15 cellular contexts compared by ENCODE assay signal in genomic region chr20:34580588-34580940, GRCh38. TPM values are rescaled to one million over a fixed set of nuclear protein-coding genes. Genes with fewer than 3 reads are reported as not detected.
A peak's percentile ranks its signal among the peaks of the same experiment; 100 is the strongest.
DNase-seq lines count a peak whose midpoint lies in the region; ATAC-seq and FAIRE-seq lines count a peak whose summit lies in the region.
"Had no signal": no experiment of that assay in that cellular context is flagged by ENCODE, and none has a peak within 500 bp of the region (broad histone marks: within the 10 kb centered on the region; RNA-seq: fewer than 3 reads in every experiment).

No MANE protein-coding gene starts in this region.

- no peak for ATAC-seq in naive thymus-derived CD8-positive, alpha-beta T cell
- ATAC-seq in GM18873 (IDR thresholded peaks at IDR 0.05; ENCODE audit: low FRiP score, unreplicated experiment) (no peak), GM19463 (IDR thresholded peaks at IDR 0.05; ENCODE audit: unreplicated experiment) (no peak), HG02973 (IDR thresholded peaks at IDR 0.05; ENCODE audit: unreplicated experiment) (no peak)
- ATAC-seq: HepG2 had no signal

- H3K4me1 Mint-ChIP-seq in naive thymus-derived CD8-positive, alpha-beta T cell: peaks cover 6 to 14% (median 7%) of the 10 kb centered on the region in 4 donors

- H3K27me3 Mint-ChIP-seq in naive thymus-derived CD8-positive, alpha-beta T cell: no peaks in the 10 kb centered on the region

- peak; percentile 9 for FAIRE-seq in HTR-8/SVneo (lab: Jason Lieb, UNC)
- FAIRE-seq: colon, HepG2, pancreas had no signal

- peak overlapping the region; percentile 30; the same call in 1 of the 2 replicates for H3K4me2 ChIP-seq in BLaER1

- no peak overlapping the region for H3K9ac ChIP-seq in BLaER1

- H3K4me1 ChIP-seq in BLaER1: peaks cover 23% of the 10 kb centered on the region
- H3K4me1 ChIP-seq: pancreas had no signal

- H3K9me3 Mint-ChIP-seq in naive thymus-derived CD8-positive, alpha-beta T cell: no peaks in the 10 kb centered on the region

- POLR2A ChIA-PET in naive thymus-derived CD8-positive, alpha-beta T cell (lab: Charles Lee): no interaction called here

- H3K4me3 ChIP-seq in BLaER1: no peak overlapping the region
- H3K4me3 ChIP-seq: pancreas had no signal

- H3K9me3 ChIP-seq in BLaER1: no peaks in the 10 kb centered on the region
- H3K9me3 ChIP-seq: pancreas had no signal

- DNase-seq in HTR-8/SVneo (ENCODE audit: insufficient read length, low spot score) (no peak), LoVo (ENCODE audit: low spot score) (no peak)
- no peak for DNase-seq in naive thymus-derived CD8-positive, alpha-beta T cell
- DNase-seq: DND-41, NCI-H1105, NCI-H446, OCI-M1, pancreas had no signal

- no peaks in the 10 kb centered on the region for H3K27me3 ChIP-seq in BLaER1
- H3K27me3 ChIP-seq: pancreas had no signal

- peaks cover 0 to 64% (median 18%) of the 10 kb centered on the region in 3 donors for H3K36me3 Mint-ChIP-seq in naive thymus-derived CD8-positive, alpha-beta T cell

- peaks cover 62% of the 10 kb centered on the region for H3K36me3 ChIP-seq in BLaER1

- H3K27ac Mint-ChIP-seq in naive thymus-derived CD8-positive, alpha-beta T cell: peak overlapping the region in 8 of 10 donors; percentile 15 to 92 (median 73)

- H3K27ac ChIP-seq in BLaER1: peak overlapping the region; percentile 22; the same call in 1 of the 2 replicates
- peak overlapping the region; percentile 91 for H3K27ac ChIP-seq in angular gyrus (ENCODE audit: low read depth, low read length)
- H3K27ac ChIP-seq: pancreas had no signal

- no peaks in the 10 kb centered on the region; the same call in 1 of the 2 replicates for H4K20me1 ChIP-seq in BLaER1

- no peak overlapping the region for H3K4me3 Mint-ChIP-seq in naive thymus-derived CD8-positive, alpha-beta T cell

RNA-seq across cellular contexts. Expression of gene MAP1LC3A, which starts 22.0 kb away (rescaled TPM):
- 1 to 10 TPM in 1 of 2 experiments, under 1 TPM in 1; 0.99 to 2.4 TPM for total RNA-seq in naive thymus-derived CD8-positive, alpha-beta T cell
- 1 to 10 TPM in 2 of 3 donors, under 1 TPM in 1; 0.94 to 2.1 (median 1.6) TPM for polyA plus RNA-seq in naive thymus-derived CD8-positive, alpha-beta T cell
- total RNA-seq: HepG2 had no signal
- polyA plus RNA-seq: HepG2 had no signal
